1 cellular context compared by ENCODE assay signal in the genomic region with DNA sequence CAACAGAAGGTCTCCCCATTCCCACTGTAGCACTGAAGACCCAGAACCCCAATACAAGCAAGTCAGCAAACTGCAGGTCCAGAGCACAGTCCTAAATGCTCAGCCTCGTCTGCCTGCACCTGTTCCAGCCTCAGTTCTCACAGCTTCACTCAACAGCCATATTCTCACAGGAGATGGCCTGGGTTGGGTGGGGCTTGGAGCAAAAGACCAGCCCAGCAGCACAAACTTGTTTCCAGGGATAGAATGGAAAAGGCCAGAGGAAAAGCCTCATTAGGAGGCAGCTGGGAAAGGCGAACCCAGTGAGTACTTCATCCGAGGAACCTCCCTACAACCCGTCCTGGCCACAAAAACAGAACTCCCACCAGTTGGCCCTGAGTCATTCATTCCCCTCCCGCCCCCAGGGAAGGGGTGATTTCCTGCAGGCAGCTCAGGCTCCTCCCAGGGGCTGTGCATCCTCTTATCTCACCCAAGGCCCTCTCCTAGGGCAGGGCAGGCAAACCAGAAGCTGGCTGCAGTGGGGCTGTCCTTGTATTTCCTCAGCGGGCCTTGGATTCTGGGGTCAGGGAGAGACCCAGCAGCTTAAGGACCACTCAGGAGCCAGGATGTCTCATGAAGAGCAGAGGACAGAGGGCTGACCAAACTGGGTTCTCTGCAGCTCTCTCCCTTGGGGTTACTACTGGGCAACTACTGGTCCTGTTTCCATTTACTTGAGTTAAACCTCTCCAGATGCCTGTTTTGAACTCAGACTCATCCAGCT.
TF ChIP-seq lines count a peak whose summit lies in the region.

No MANE protein-coding gene starts in this region.

TF ChIP-seq in endothelial cell of umbilical vein, 7 proteins besides CTCF, POLR2A, EP300 and RAD21:
- TF ChIP-seq EZH2 (IDR thresholded peaks at IDR 0.05; ENCODE audit: borderline replicate concordance, low read depth, low read length, severe bottlenecking) (no peak), POLR2AphosphoS5 (IDR thresholded peaks at IDR 0.05; ENCODE audit: insufficient read depth, low read depth, low read length) (peak; percentile 47), GATA2 (IDR thresholded peaks at IDR 0.05; ENCODE audit: insufficient read depth, insufficient read length, low read depth, low read length) (peak; percentile 54), FOS (IDR thresholded peaks at IDR 0.05; ENCODE audit: borderline replicate concordance, insufficient read depth, low read length) (peak; percentile 75), JUN (IDR thresholded peaks at IDR 0.05; ENCODE audit: borderline replicate concordance, insufficient read depth, insufficient read length, low read depth) (peak; percentile 16), MYC (IDR thresholded peaks at IDR 0.05; ENCODE audit: low read depth, low read length) (no peak)
- TF ChIP-seq, protein P1, sequence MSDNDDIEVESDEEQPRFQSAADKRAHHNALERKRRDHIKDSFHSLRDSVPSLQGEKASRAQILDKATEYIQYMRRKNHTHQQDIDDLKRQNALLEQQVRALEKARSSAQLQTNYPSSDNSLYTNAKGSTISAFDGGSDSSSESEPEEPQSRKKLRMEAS (IDR thresholded peaks at IDR 0.05; ENCODE audit: insufficient read depth, insufficient read length): no peak
